In genomic region chr1:160342953-160343869, GRCh38 we compare ENCODE assay signal across 8 cellular contexts. TPM values are rescaled to one million over a fixed set of nuclear protein-coding genes. Genes with fewer than 3 reads are reported as not detected.
DNase-seq lines count a peak whose midpoint lies in the region; ATAC-seq and TF ChIP-seq lines count a peak whose summit lies in the region.

COPA (minus strand) TSS chr1:160343250; CDS start chr1:160343170, 80 bp downstream.
NCSTN (plus strand) TSS chr1:160343383; CDS start chr1:160343397, 14 bp downstream.

- H3K4me1 Mint-ChIP-seq in activated T-cell treated with anti-CD3 and anti-CD28 coated beads, Interleukin-2, amount 50 U/mL, for 4 hours (ENCODE audit: low read depth) = peaks cover 53% of the 10 kb centered on the region

- CTCF ChIA-PET in Panc1 (lab: Charles Lee) = no interaction called here

- H3K9me3 ChIP-seq in Panc1 (ENCODE audit: control insufficient read depth, insufficient read depth, low read depth, low read length) (no peaks in the 10 kb centered on the region), esophagus (ENCODE audit: control insufficient read depth in 2 of 2, insufficient read depth in 1 of 2, low read depth in 1 of 2, low read length in 1 of 2) (no peaks in the 10 kb centered on the region), muscle layer of colon (ENCODE audit: low read length) (no peaks in the 10 kb centered on the region)

- peaks cover 19% of the 10 kb centered on the region for H3K36me3 ChIP-seq in Panc1 (ENCODE audit: control insufficient read depth, insufficient read depth, low read length)
- H3K36me3 ChIP-seq in esophagus (ENCODE audit: control insufficient read depth in 2 of 2, insufficient read depth in 2 of 2, low read length in 1 of 2) = peaks cover 0 to 6% of the 10 kb centered on the region in 2 donors
- peaks cover 30% of the 10 kb centered on the region for H3K36me3 ChIP-seq in muscle layer of colon (ENCODE audit: insufficient read depth, low read length)

- WGBS in esophagus, 2 donors = 0% methylated on average over 58 of the region's 58 CpGs

- peaks cover 11% of the 10 kb centered on the region for H3K4me1 ChIP-seq in Panc1 (ENCODE audit: control insufficient read depth, insufficient read depth, low read length)
- no peaks in the 10 kb centered on the region for H3K4me1 ChIP-seq in esophagus (ENCODE audit: control insufficient read depth in 2 of 2, insufficient read depth in 2 of 2, low read length in 1 of 2)
- peaks cover 25% of the 10 kb centered on the region for H3K4me1 ChIP-seq in muscle layer of colon (ENCODE audit: insufficient read depth, low read length)

- no TSS peak for BruUV-seq in Panc1 (replicated peaks; lab: Mats Ljungman, UMichigan)

- no peak for TF ChIP-seq CTCF in Panc1 (IDR thresholded peaks at IDR 0.05)

- H3K27ac ChIP-seq in Panc1 (ENCODE audit: low read length) = peak within 1 kb of the TSS; percentile 91
- peak within 1 kb of the TSS; percentile 87 to 95 for H3K27ac ChIP-seq in esophagus (ENCODE audit: low read depth in 2 of 2, low read length in 1 of 2)
- H3K27ac ChIP-seq in muscle layer of colon (ENCODE audit: low read depth, low read length) = peak within 1 kb of the TSS; percentile 90

- peak within 1 kb of the TSS; percentile 100 for H3K4me3 Mint-ChIP-seq in activated T-cell treated with anti-CD3 and anti-CD28 coated beads, Interleukin-2, amount 50 U/mL, for 4 hours

- DNase-seq in DMS153 (lab: John Stamatoyannopoulos, UW) (peak; percentile 88), KG1 (lab: John Stamatoyannopoulos, UW) (peak; percentile 88), Panc1 (ENCODE audit: low read depth, low spot score) (peak; percentile 57)
- peak; percentile 79 for DNase-seq in activated T-cell treated with anti-CD3 and anti-CD28 coated beads, Interleukin-2, amount 50 U/mL, for 4 hours
- DNase-seq in stimulated activated CD8-positive, alpha-beta memory T cell treated with anti-CD3 and anti-CD28 coated beads, Interleukin-7, amount 100 ng/mL, for 24 hours (ENCODE audit: low read depth) = peak; percentile 79

- intact Hi-C loops in Panc1 (cut with micrococcal nuclease; ENCODE audit: unreplicated experiment) = no loop called here

- peak; percentile 77 for ATAC-seq in GM21717 (IDR thresholded peaks at IDR 0.05; ENCODE audit: unreplicated experiment)
- peak; percentile 100 for ATAC-seq in Panc1
- peak; percentile 99 to 100 for ATAC-seq in activated T-cell treated with anti-CD3 and anti-CD28 coated beads, Interleukin-2, amount 50 U/mL, for 4 hours

- H3K9me3 Mint-ChIP-seq in activated T-cell treated with anti-CD3 and anti-CD28 coated beads, Interleukin-2, amount 50 U/mL, for 4 hours = no peaks in the 10 kb centered on the region

- H3K27me3 ChIP-seq in Panc1 (ENCODE audit: control insufficient read depth, insufficient read depth, low read length) = no peaks in the 10 kb centered on the region
- no peaks in the 10 kb centered on the region for H3K27me3 ChIP-seq in esophagus (ENCODE audit: control insufficient read depth in 1 of 2, insufficient read depth in 2 of 2, low read length in 2 of 2)
- no peaks in the 10 kb centered on the region for H3K27me3 ChIP-seq in muscle layer of colon (ENCODE audit: control insufficient read depth in 1 of 2, insufficient read depth in 2 of 2, low read length in 2 of 2)

- POLR2A ChIA-PET in Panc1 (lab: Charles Lee) = interaction anchor here (0.6 kb wide), 1 partner anchor 41 kb away, joined by 5 read pairs; no protein-coding TSS in a partner anchor

- peaks cover 29% of the 10 kb centered on the region for H3K36me3 Mint-ChIP-seq in activated T-cell treated with anti-CD3 and anti-CD28 coated beads, Interleukin-2, amount 50 U/mL, for 4 hours (ENCODE audit: insufficient read depth)

- in situ Hi-C loops in Panc1 (cut with HindIII; ENCODE audit: low pct_unique_long_range_greater_than_20kb, low sequenced_read_pairs) = no loop called here

- no peaks in the 10 kb centered on the region for H3K27me3 Mint-ChIP-seq in activated T-cell treated with anti-CD3 and anti-CD28 coated beads, Interleukin-2, amount 50 U/mL, for 4 hours (ENCODE audit: low read depth)

- peak within 1 kb of the TSS; percentile 95 for H3K9ac ChIP-seq in muscle layer of colon (ENCODE audit: low read length)

- H3K4me3 ChIP-seq in Panc1 (ENCODE audit: low read depth in 2 of 2, low read length in 2 of 2) = peak within 1 kb of the TSS; percentile 72 to 92
- peak within 1 kb of the TSS; percentile 93 to 97 for H3K4me3 ChIP-seq in esophagus (ENCODE audit: low read depth in 1 of 2, low read length in 2 of 2)
- peak within 1 kb of the TSS; percentile 90 to 92 for H3K4me3 ChIP-seq in muscle layer of colon (ENCODE audit: low read depth in 1 of 2, low read length in 2 of 2)

RNA-seq across cellular contexts. Expression of gene COPA, which starts in this region (rescaled TPM):
- total RNA-seq in Panc1 (2021; ENCODE audit: unreplicated experiment) = 118 TPM
- 96.0 TPM for polyA plus RNA-seq in Panc1 (2012; ENCODE audit: insufficient read length)
- 100 to 1,000 TPM; 116 to 144 (median 121) TPM for total RNA-seq in activated T-cell treated with anti-CD3 and anti-CD28 coated beads, Interleukin-2, amount 50 U/mL, for 4 hours
- 10 to 100 TPM; 45.1 to 51.1 TPM for polyA plus RNA-seq in esophagus

RNA-seq across cellular contexts. Expression of gene NCSTN, which starts in this region (rescaled TPM):
- 93.7 TPM for total RNA-seq in Panc1 (2021; ENCODE audit: unreplicated experiment)
- polyA plus RNA-seq in Panc1 (2012; ENCODE audit: insufficient read length) = 81.3 TPM
- total RNA-seq in activated T-cell treated with anti-CD3 and anti-CD28 coated beads, Interleukin-2, amount 50 U/mL, for 4 hours = 10 to 100 TPM; 52.0 to 61.7 (median 60.5) TPM
- 10 to 100 TPM; 34.2 to 34.9 TPM for polyA plus RNA-seq in esophagus

Comparison
In these comparisons a context has a peak if more than half of its experiments do, and no peak if none do; other contexts are left out.
1. Peak in every context shown above with its lines: DNase-seq, ATAC-seq, H3K4me3 ChIP-seq and H3K27ac ChIP-seq.